Comparison of ENCODE assay signal across 14 cellular contexts in the genomic region with DNA sequence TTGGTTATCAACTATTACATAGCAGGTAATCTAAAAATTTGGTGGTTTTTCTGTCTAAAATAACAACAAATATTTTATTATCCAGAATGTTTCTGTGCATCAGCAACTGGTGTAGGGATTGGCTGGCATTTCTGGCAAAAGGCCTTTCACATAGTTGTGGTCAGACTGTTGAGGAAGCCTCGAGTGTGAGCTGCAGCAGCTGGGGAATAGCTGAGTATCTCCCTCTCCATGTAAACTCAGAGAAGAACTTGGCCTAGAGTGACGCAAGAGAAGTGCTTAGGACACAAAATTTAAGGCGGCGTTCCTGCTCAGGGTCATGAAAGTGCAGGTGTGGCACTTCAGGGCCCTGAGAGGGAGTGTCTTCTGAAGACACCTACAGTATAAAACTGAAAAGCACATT.
A peak's percentile ranks its signal among the peaks of the same experiment; 100 is the strongest.
DNase-seq lines count a peak whose midpoint lies in the region; ATAC-seq and TF ChIP-seq lines count a peak whose summit lies in the region.
"Had no signal": no experiment of that assay in that cellular context is flagged by ENCODE, and none has a peak within 500 bp of the region (broad histone marks: within the 10 kb centered on the region; RNA-seq: fewer than 3 reads in every experiment).

No MANE protein-coding gene starts in this region.

- H3K4me1 ChIP-seq in PC-3 (ENCODE audit: insufficient read depth, low read length) (no peaks in the 10 kb centered on the region), left lung (no peaks in the 10 kb centered on the region), heart right ventricle (no peaks in the 10 kb centered on the region)
- H3K4me1 ChIP-seq: transverse colon had no signal

- H3K27me3 ChIP-seq in PC-3 (ENCODE audit: low read length) (no peaks in the 10 kb centered on the region), left lung (no peaks in the 10 kb centered on the region), heart right ventricle (no peaks in the 10 kb centered on the region)
- H3K27me3 ChIP-seq: transverse colon had no signal

- no peaks in the 10 kb centered on the region for H3F3A ChIP-seq in PC-3 (ENCODE audit: low read length, unreplicated experiment)

- TF ChIP-seq CTCF in PC-3 (conservative IDR thresholded peaks at IDR 0.05; ENCODE audit: low read depth, low read length) (no peak), cardiac fibroblast (IDR thresholded peaks at IDR 0.05; ENCODE audit: low read depth, low read length) (no peak), left lung (IDR thresholded peaks at IDR 0.05) (no peak), heart right ventricle (IDR thresholded peaks at IDR 0.05) (no peak)

- H2AFZ ChIP-seq in PC-3 (ENCODE audit: low read length), result no peak overlapping the region

- no peaks in the 10 kb centered on the region for H3K9me2 ChIP-seq in PC-3 (replicated peaks; ENCODE audit: low read length)

- no TSS peak for BruUV-seq in PC-3 (replicated peaks; lab: Mats Ljungman, UMichigan)

- no peak overlapping the region for H3K4me2 ChIP-seq in PC-3 (ENCODE audit: low read length)

- H3K27ac ChIP-seq in PC-3 (ENCODE audit: low read length), result no peak overlapping the region
- no peak overlapping the region for H3K27ac ChIP-seq in left lung
- H3K27ac ChIP-seq in heart right ventricle, result no peak overlapping the region
- H3K27ac ChIP-seq: transverse colon had no signal

- H3K4me3 ChIP-seq in PC-3 (ENCODE audit: low read length), result no peak overlapping the region
- H3K4me3 ChIP-seq in cardiac fibroblast (replicated peaks in 1 of 2; ENCODE audit: low read depth in 2 of 2, low read length in 2 of 2), result no peak overlapping the region
- no peak overlapping the region for H3K4me3 ChIP-seq in left lung
- no peak overlapping the region for H3K4me3 ChIP-seq in heart right ventricle
- H3K4me3 ChIP-seq: transverse colon had no signal

- no peaks in the 10 kb centered on the region for H3K9me3 ChIP-seq in PC-3 (ENCODE audit: low read length)
- H3K9me3 ChIP-seq in left lung, result peaks cover 0 to 4% of the 10 kb centered on the region in 2 donors
- H3K9me3 ChIP-seq in heart right ventricle, result peaks cover 0 to 9% (median 0%) of the 10 kb centered on the region in 11 donors
- H3K9me3 ChIP-seq: transverse colon had no signal

- H3K9ac ChIP-seq in PC-3 (ENCODE audit: low read length), result no peak overlapping the region

- CTCF ChIA-PET in PC-3 (lab: Charles Lee), result no interaction called here

- no peaks in the 10 kb centered on the region for H3K79me2 ChIP-seq in PC-3 (ENCODE audit: low read length)

- H4K20me1 ChIP-seq in PC-3 (ENCODE audit: low read length), result no peaks in the 10 kb centered on the region

- H3K36me3 ChIP-seq in PC-3 (ENCODE audit: low read depth, low read length), result no peaks in the 10 kb centered on the region
- H3K36me3 ChIP-seq in left lung, result no peaks in the 10 kb centered on the region
- H3K36me3 ChIP-seq in heart right ventricle, result no peaks in the 10 kb centered on the region
- H3K36me3 ChIP-seq: transverse colon had no signal

- 65% methylated on average over 4 of the region's 4 CpGs for WGBS in heart right ventricle, 2 donors

- POLR2A ChIA-PET in PC-3 (lab: Charles Lee; ENCODE audit: unreplicated experiment), result no interaction called here

- ATAC-seq in PC-3, result peak; percentile 48; the same call in 1 of the 2 replicates
- ATAC-seq in left lung, result peak; percentile 83
- no peak for ATAC-seq in heart right ventricle
- no peak for ATAC-seq in GM18870 (IDR thresholded peaks at IDR 0.05; ENCODE audit: unreplicated experiment)

- intact Hi-C loops in PC-3 (cut with micrococcal nuclease), result no loop called here
- intact Hi-C loops in left lung (cut with DNase I), result no loop called here
- intact Hi-C loops in heart right ventricle (cut with DNase I), result no loop called here

- DNase-seq in EH (ENCODE audit: low read depth), result peak; percentile 28
- peak; percentile 56 for DNase-seq in PC-3
- DNase-seq in cardiac fibroblast (ENCODE audit: low read depth in 2 of 2), result peak; percentile 61 to 66
- no peak for DNase-seq in left lung
- no peak for DNase-seq in COLO668 (lab: John Stamatoyannopoulos, UW; ENCODE audit: unreplicated experiment)
- no peak for DNase-seq in NCI-H1694 treated with DMSO at 0.1 percent for 48 hours (lab: John Stamatoyannopoulos, UW)
- no peak for DNase-seq in heart right ventricle
- DNase-seq: activated CD4-positive, alpha-beta memory T cell treated with anti-CD3 and anti-CD28 coated beads, Interleukin-2, amount 10 ng/mL, durations not matched to agents 7 days and 5 days; activated effector memory CD4-positive, alpha-beta T cell treated with Interleukin-2 at 50 U/mL for 16 hours; central memory CD4-positive, alpha-beta T cell; NCI-H1417 treated with DMSO at 0.1 percent for 48 hours; NCI-H524; transverse colon had no signal

Comparison
In these comparisons a context has a peak if more than half of its experiments do, and no peak if none do; other contexts are left out.
1. DNase-seq: peak in EH (single experiment), PC-3 (single experiment) and cardiac fibroblast (2 of 2); none in left lung (0 of 2), COLO668 (single experiment), NCI-H1694 treated with DMSO at 0.1 percent for 48 hours (single experiment) and heart right ventricle (0 of 2).
2. ATAC-seq: peak in PC-3 (single experiment) and left lung (single experiment); none in heart right ventricle (0 of 8) and GM18870 (single experiment).